In the genomic region with DNA sequence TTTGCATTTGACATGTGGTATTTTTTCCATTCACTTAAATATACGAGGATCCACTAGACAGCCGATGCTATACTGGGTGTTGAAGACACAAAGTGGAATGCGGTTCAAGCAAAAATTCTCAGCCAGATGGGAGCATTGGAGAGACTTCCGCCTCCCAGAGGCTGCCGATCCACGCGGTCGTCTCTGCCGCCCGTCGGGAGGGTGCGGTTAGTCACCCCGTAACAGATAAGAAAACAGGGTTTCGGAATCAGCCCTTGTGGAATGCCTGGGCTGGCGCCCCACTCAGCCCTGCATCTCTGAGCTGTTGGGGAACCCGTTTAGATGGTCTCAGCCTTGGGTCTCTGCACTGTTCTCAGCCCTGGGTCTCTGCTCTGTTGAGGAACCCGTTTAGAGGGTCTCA, we compare ENCODE assay signal across 19 cellular contexts. TPM values are rescaled to one million over a fixed set of nuclear protein-coding genes. Genes with fewer than 3 reads are reported as not detected.
DNase-seq lines count a peak whose midpoint lies in the region; ATAC-seq, FAIRE-seq and TF ChIP-seq lines count a peak whose summit lies in the region.
"Had no signal": no experiment of that assay in that cellular context is flagged by ENCODE, and none has a peak within 500 bp of the region (broad histone marks: within the 10 kb centered on the region; RNA-seq: fewer than 3 reads in every experiment).

No MANE protein-coding gene starts in this region.

- no peaks in the 10 kb centered on the region for H3K9me3 Mint-ChIP-seq in H9
- H3K9me3 Mint-ChIP-seq: CD14-positive monocyte had no signal

- TF ChIP-seq RAD21 in HepG2 (CRISPR knock-in tag; IDR thresholded peaks at IDR 0.05), result no peak
- no peak; a peak in 1 of 4 replicates for TF ChIP-seq RAD21 in K562 (CRISPR knock-in tag; conservative IDR thresholded peaks at IDR 0.05 in 1 of 2, IDR thresholded peaks at IDR 0.05 in 1 of 2)

- peaks cover under 1% of the 10 kb centered on the region for H3K23me2 ChIP-seq in H9 (ENCODE audit: insufficient read length, low read depth, low read length, poor library complexity, severe bottlenecking)

- POLR2A ChIA-PET in HepG2 (lab: Yijun Ruan, JAX) (no interaction called here), K562 (lab: Yijun Ruan, JAX) (interaction anchor here (0.7 to 0.9 kb wide), 2 partner anchors 28 to 268 kb away, joined by 3 read pairs; no protein-coding TSS in a partner anchor)

- no peak overlapping the region for H2AFZ ChIP-seq in HepG2 (ENCODE audit: low read length)
- no peak overlapping the region for H2AFZ ChIP-seq in K562 (ENCODE audit: low read depth, low read length)
- no peak overlapping the region for H2AFZ ChIP-seq in H9 (ENCODE audit: low read length)
- H2AFZ ChIP-seq: PC-9 had no signal

- no peak overlapping the region for H4K91ac ChIP-seq in H9 (ENCODE audit: insufficient read length, low read depth, low read length)

- ATAC-seq in HepG2 (no peak), right lobe of liver (no peak), K562 (peak; percentile 50), HG03442 (IDR thresholded peaks at IDR 0.05; ENCODE audit: unreplicated experiment) (no peak)

- in situ Hi-C loops in HepG2 (cut with HindIII; ENCODE audit: extremely low pct_ligation_motif_present, low pct_unique_long_range_greater_than_20kb) (no loop called here), K562 (cut with MboI) (no loop called here)

- BruUV-seq in HepG2 (replicated peaks; lab: Mats Ljungman, UMichigan), result no TSS peak
- no TSS peak for BruUV-seq in K562 (replicated peaks; lab: Mats Ljungman, UMichigan)

- H3K9me1 ChIP-seq in K562 (ENCODE audit: control insufficient read depth, insufficient read depth, low read length), result peaks cover 47% of the 10 kb centered on the region

- DNase-seq in HepG2 (ENCODE audit: low spot score), result no peak
- DNase-seq in right lobe of liver, result no peak
- peak; percentile 58 to 85 (median 70) for DNase-seq in K562 (ENCODE audit: extremely low read depth in 1 of 4, low spot score in 3 of 4)
- peak; percentile 58 for DNase-seq in fibroblast of villous mesenchyme (ENCODE audit: low read depth)
- peak; percentile 64 for DNase-seq in stomach
- no peak for DNase-seq in D721Med (ENCODE audit: insufficient read length, low spot score)
- no peak for DNase-seq in H9
- DNase-seq: 8988T, AML-193, DMS79, Kasumi-1, MG63, NCI-H187, PC-9, RPMI8226, SHP77 had no signal

- WGBS in HepG2 (ENCODE audit: low lambda C conversion rate), result 97% methylated on average over 17 of the region's 17 CpGs
- WGBS in right lobe of liver (ENCODE audit: insufficient coverage, low coverage, low lambda C conversion rate, missing lambda C conversion rate), result 95% methylated on average over 7 of the region's 17 CpGs
- WGBS in K562 (ENCODE audit: insufficient coverage, low coverage, missing lambda C conversion rate), result 4% methylated on average over 17 of the region's 17 CpGs
- 37 to 61% (median 49%) methylated on average over 15 to 17 of the region's 17 CpGs for WGBS in stomach, 5 donors
- no CpG with 5 or more reads among the region's 17 CpGs for WGBS in H9 (ENCODE audit: extremely low coverage, insufficient read length, low lambda C conversion rate)

- no peak overlapping the region for H2BK15ac ChIP-seq in H9 (ENCODE audit: low read depth, low read length)

- CTCF ChIA-PET in HepG2 (lab: Yijun Ruan, JAX; ENCODE audit: low intra/inter-chr PET ratio, low total read pairs), result no interaction called here
- CTCF ChIA-PET in K562 (lab: Yijun Ruan, JAX; ENCODE audit: low intra/inter-chr PET ratio), result no interaction called here

- peaks cover 14% of the 10 kb centered on the region for H3K79me1 ChIP-seq in H9 (ENCODE audit: insufficient read depth, low read depth, low read length, poor library complexity, severe bottlenecking)

- H3K27me3 ChIP-seq in HepG2 (ENCODE audit: control insufficient read depth in 1 of 2, insufficient read depth in 2 of 2, low read length in 2 of 2) (no peaks in the 10 kb centered on the region), right lobe of liver (no peaks in the 10 kb centered on the region), K562 (ENCODE audit: control insufficient read depth in 2 of 2, insufficient read depth in 2 of 2, low read length in 2 of 2) (no peaks in the 10 kb centered on the region), stomach (no peaks in the 10 kb centered on the region), H9 (ENCODE audit: insufficient read depth, low read length) (no peaks in the 10 kb centered on the region)
- H3K27me3 ChIP-seq: MG63 had no signal

- no peak overlapping the region for H3K18ac ChIP-seq in H9 (ENCODE audit: insufficient read length, low read depth, low read length)

- peaks cover 73 to 78% of the 10 kb centered on the region in 2 experiments for H3K4me1 Mint-ChIP-seq in H9

- H4K20me1 ChIP-seq in HepG2 (ENCODE audit: insufficient read depth, low read length) (peaks cover 99% of the 10 kb centered on the region), K562 (replicated peaks; ENCODE audit: control insufficient read depth, insufficient read depth, low read length) (peaks cover 100% of the 10 kb centered on the region), H9 (ENCODE audit: control insufficient read depth, insufficient read depth, insufficient read length) (peaks cover 8% of the 10 kb centered on the region)

- FAIRE-seq in HepG2 (lab: Jason Lieb, UNC) (no peak), K562 (lab: Jason Lieb, UNC) (peak; percentile 89), D721Med (lab: Jason Lieb, UNC) (no peak)

- H3K79me2 ChIP-seq in HepG2 (ENCODE audit: insufficient read depth, low read length) (peaks cover 98% of the 10 kb centered on the region), K562 (ENCODE audit: control insufficient read depth, insufficient read depth, low read length) (peaks cover 100% of the 10 kb centered on the region), H9 (ENCODE audit: insufficient read depth, low read length) (peaks cover 79% of the 10 kb centered on the region; the same call in 1 of the 2 replicates)

- H3K9ac ChIP-seq in HepG2 (ENCODE audit: insufficient read depth, low read depth, low read length) (no peak overlapping the region), K562 (ENCODE audit: insufficient read depth in 1 of 2, low read depth in 2 of 2, low read length in 2 of 2) (peak overlapping the region; percentile 56 to 82), H9 (ENCODE audit: extremely low read depth, insufficient read length, low read length) (no peak overlapping the region)

- peaks cover 11 to 47% (median 32%) of the 10 kb centered on the region in 3 experiments; a peak in 6 of 7 replicates for H3K36me3 Mint-ChIP-seq in H9 (ENCODE audit: insufficient read depth in 1 of 3, low read depth in 3 of 3)

- H3K4me3 Mint-ChIP-seq in H9, result peak overlapping the region in 1 of 2 experiments; percentile 47; a peak in 1 of 5 replicates
- H3K4me3 Mint-ChIP-seq: CD14-positive monocyte had no signal

- TF ChIP-seq POLR2A in HepG2 (IDR thresholded peaks at IDR 0.05; ENCODE audit: insufficient read depth in 1 of 2, low read depth in 2 of 2, low read length in 2 of 2) (no peak), right lobe of liver (IDR thresholded peaks at IDR 0.05) (no peak), K562 (conservative IDR thresholded peaks at IDR 0.05) (no peak), stomach (IDR thresholded peaks at IDR 0.05) (no peak)

- peaks cover 24 to 30% of the 10 kb centered on the region in 2 experiments for H3K36me3 ChIP-seq in HepG2 (replicated peaks in 1 of 2; ENCODE audit: control insufficient read depth in 1 of 2, insufficient read depth in 2 of 2, low read length in 2 of 2)
- no peaks in the 10 kb centered on the region for H3K36me3 ChIP-seq in right lobe of liver
- peaks cover 90% of the 10 kb centered on the region for H3K36me3 ChIP-seq in K562 (ENCODE audit: control insufficient read depth, insufficient read depth, low read length)
- H3K36me3 ChIP-seq in stomach, result peaks cover 0 to 11% (median 3%) of the 10 kb centered on the region in 4 donors

- H3K4me2 ChIP-seq in HepG2 (ENCODE audit: low read depth, low read length), result no peak overlapping the region
- H3K4me2 ChIP-seq in K562 (ENCODE audit: insufficient read depth, low read length), result peak overlapping the region; percentile 58
- no peak overlapping the region for H3K4me2 ChIP-seq in H9 (ENCODE audit: insufficient read depth, insufficient read length, low read length)
- H3K4me2 ChIP-seq: PC-9 had no signal

- no peak overlapping the region for H3K23ac ChIP-seq in H9 (ENCODE audit: insufficient read length, low read depth, low read length)

- H2BK20ac ChIP-seq in H9 (ENCODE audit: low read depth, low read length, poor library complexity, severe bottlenecking), result no peak overlapping the region

- H3K4me3 ChIP-seq in HepG2 (replicated peaks in 1 of 3; ENCODE audit: insufficient read depth in 1 of 3, low read depth in 2 of 3, low read length in 3 of 3) (no peak overlapping the region), right lobe of liver (no peak overlapping the region), K562 (0 out of 2 replicates have a peak overlapping the region, but pooled peaks have one; percentile 2), fibroblast of villous mesenchyme (ENCODE audit: low read depth, low read length) (no peak overlapping the region), stomach (no peak overlapping the region)
- H3K4me3 ChIP-seq: HAP-1, MG63, PC-9 had no signal

- intact Hi-C loops in HepG2 (cut with micrococcal nuclease; ENCODE audit: unreplicated experiment), result no loop called here
- intact Hi-C loops in right lobe of liver (cut with DNase I), result no loop called here
- intact Hi-C loops in K562 (cut with micrococcal nuclease), result no loop called here
- intact Hi-C loops in stomach (cut with DNase I; ENCODE audit: low total_unique reads), result no loop called here

- no peak overlapping the region for H2BK12ac ChIP-seq in H9 (ENCODE audit: insufficient read length, low read depth, low read length)

- no peak overlapping the region for H2BK120ac ChIP-seq in H9 (ENCODE audit: low read depth, low read length, poor library complexity, severe bottlenecking)

- TF ChIP-seq EP300 in HepG2 (IDR thresholded peaks at IDR 0.05; ENCODE audit: low read depth in 2 of 2, low read length in 2 of 2) (no peak), HepG2 (CRISPR knock-in tag; IDR thresholded peaks at IDR 0.05; ENCODE audit: borderline replicate concordance) (no peak), K562 (IDR thresholded peaks at IDR 0.05; ENCODE audit: low read length) (peak; percentile 23; the same call in 1 of the 2 replicates), stomach (IDR thresholded peaks at IDR 0.05) (no peak)

- no peak overlapping the region for H4K8ac ChIP-seq in H9 (replicated peaks; ENCODE audit: insufficient read length, low read depth, low read length)

- no peaks in the 10 kb centered on the region for H3K9me3 ChIP-seq in HepG2 (ENCODE audit: low read length)
- no peaks in the 10 kb centered on the region for H3K9me3 ChIP-seq in right lobe of liver
- H3K9me3 ChIP-seq in K562 (replicated peaks; ENCODE audit: control insufficient read depth, insufficient read depth, low read depth, low read length), result no peaks in the 10 kb centered on the region
- H3K9me3 ChIP-seq in stomach, result no peaks in the 10 kb centered on the region
- no peaks in the 10 kb centered on the region for H3K9me3 ChIP-seq in H9 (ENCODE audit: control insufficient read depth, low read depth, low read length)
- H3K9me3 ChIP-seq: HAP-1, MG63 had no signal

- H3K4me1 ChIP-seq in HepG2 (ENCODE audit: insufficient read depth, low read length) (peaks cover 56% of the 10 kb centered on the region), right lobe of liver (peaks cover 0 to 31% (median 18%) of the 10 kb centered on the region in 4 donors), K562 (replicated peaks in 1 of 2; ENCODE audit: control insufficient read depth in 2 of 2, insufficient read depth in 2 of 2, low read length in 2 of 2) (peaks cover 66 to 91% of the 10 kb centered on the region in 2 experiments), stomach (peaks cover 86 to 100% (median 97%) of the 10 kb centered on the region in 4 donors), H9 (ENCODE audit: insufficient read depth, low read length) (no peaks in the 10 kb centered on the region; the same call in 1 of the 2 replicates)

- H3K27ac ChIP-seq in HepG2 (ENCODE audit: extremely low read length, insufficient read depth, low read length) (no peak overlapping the region), right lobe of liver (no peak overlapping the region), K562 (ENCODE audit: extremely low read depth, low read depth, low read length) (peak overlapping the region; percentile 76), stomach (peak overlapping the region; percentile 6 to 75 (median 62)), H9 (ENCODE audit: insufficient read length, low read depth, low read length) (no peak overlapping the region)
- H3K27ac ChIP-seq: PC-9 had no signal

- TF ChIP-seq CTCF in HepG2 (CRISPR knock-in tag; IDR thresholded peaks at IDR 0.05), result no peak
- TF ChIP-seq CTCF in right lobe of liver (IDR thresholded peaks at IDR 0.05), result no peak
- peak in 2 of 3 experiments; percentile 7 to 19; a peak in 1 of 6 replicates for TF ChIP-seq CTCF in K562 (IDR thresholded peaks at IDR 0.05 in 2 of 3, conservative IDR thresholded peaks at IDR 0.05 in 1 of 3; ENCODE audit: insufficient read depth in 2 of 3, low read depth in 1 of 3, low read length in 3 of 3)
- TF ChIP-seq CTCF in fibroblast of villous mesenchyme (IDR thresholded peaks at IDR 0.05; ENCODE audit: insufficient read depth, low read depth, low read length), result no peak
- no peak for TF ChIP-seq CTCF in stomach (IDR thresholded peaks at IDR 0.05)
- TF ChIP-seq CTCF in D721Med (IDR thresholded peaks at IDR 0.05; ENCODE audit: insufficient read depth, missing control alignments), result no peak
- no peak for TF ChIP-seq CTCF in H9 (conservative IDR thresholded peaks at IDR 0.05)

- H3K4ac ChIP-seq in H9 (ENCODE audit: low read depth, low read length), result no peak overlapping the region

- H3K27me3 Mint-ChIP-seq in H9 (ENCODE audit: low read depth), result no peaks in the 10 kb centered on the region

- peak overlapping the region in 1 of 3 experiments; percentile 83; a peak in 3 of 7 replicates for H3K27ac Mint-ChIP-seq in H9

- no peak overlapping the region for H4K5ac ChIP-seq in H9 (ENCODE audit: insufficient read length, low read depth, low read length)

- no peak overlapping the region for H2AK5ac ChIP-seq in H9 (ENCODE audit: insufficient read length, low read length)

- no peak overlapping the region for H3K56ac ChIP-seq in H9 (ENCODE audit: insufficient read length, low read depth, low read length)

- no peak overlapping the region for H2BK5ac ChIP-seq in H9 (ENCODE audit: insufficient read length, low read length)

- no peak overlapping the region for H3T11ph ChIP-seq in H9 (ENCODE audit: low read length)

- no peak overlapping the region for H3K14ac ChIP-seq in H9 (ENCODE audit: insufficient read depth, low read length)

RNA-seq across cellular contexts. Expression of a gene that starts 7.3 kb away (rescaled TPM):
- 16.1 and 19.5 TPM in 2 replicates for total RNA-seq in HepG2 (2016; rRNA removed; fragmentation: Illumina TruSeq; extraction: Trizol)
- total RNA-seq in HepG2 (2016; cell fraction: cytosol; rRNA removed; fragmentation: Illumina TruSeq; extraction: Trizol; ENCODE audit: low read depth), result 13.0 and 16.7 TPM in 2 replicates
- total RNA-seq in HepG2 (2016; cell fraction: insoluble cytoplasmic fraction; rRNA removed; fragmentation: Illumina TruSeq; extraction: Trizol), result 15.4 and 17.4 TPM in 2 replicates
- 18.2 and 21.4 TPM in 2 replicates for total RNA-seq in HepG2 (2016; cell fraction: membrane; rRNA removed; fragmentation: Illumina TruSeq; extraction: Trizol)
- total RNA-seq in HepG2 (2016; cell fraction: nucleus; rRNA removed; fragmentation: Illumina TruSeq; extraction: Trizol), result 31.6 and 33.0 TPM in 2 replicates
- polyA plus RNA-seq in HepG2 (2011; rRNA removed), result 31.2 and 37.7 TPM in 2 replicates
- 20.9 and 26.7 TPM in 2 replicates for polyA plus RNA-seq in HepG2 (2011; cell fraction: cytosol; rRNA removed)
- polyA plus RNA-seq in HepG2 (2011; cell fraction: nucleus; rRNA removed), result 132 and 135 TPM in 2 replicates
- polyA plus RNA-seq in HepG2 (2012), result 43.5 and 43.7 TPM in 2 replicates
- 1.4 and 1.7 TPM in 2 replicates for polyA plus RNA-seq in HepG2 (2016; cell fraction: cytosol; fragmentation: Illumina TruSeq; extraction: Trizol; ENCODE audit: low read depth)
- polyA plus RNA-seq in HepG2 (2016; cell fraction: insoluble cytoplasmic fraction; fragmentation: Illumina TruSeq; extraction: Trizol; ENCODE audit: low read depth), result 22.8 and 30.2 TPM in 2 replicates
- 4.4 and 5.4 TPM in 2 replicates for polyA plus RNA-seq in HepG2 (2016; cell fraction: membrane; fragmentation: Illumina TruSeq; extraction: Trizol; ENCODE audit: low read depth)
- 70.9 and 78.3 TPM in 2 replicates for polyA plus RNA-seq in HepG2 (2016; cell fraction: nucleus; fragmentation: Illumina TruSeq; extraction: Trizol; ENCODE audit: insufficient read depth, low read depth)
- 24.8 and 50.4 TPM in 2 replicates for polyA minus RNA-seq in HepG2 (2011; rRNA and poly(A)+ RNA removed; ENCODE audit: low replicate concordance)
- polyA minus RNA-seq in HepG2 (2011; cell fraction: cytosol; rRNA and poly(A)+ RNA removed), result 36.3 and 45.8 TPM in 2 replicates
- polyA minus RNA-seq in HepG2 (2011; cell fraction: nucleus; rRNA and poly(A)+ RNA removed), result 83.8 and 96.8 TPM in 2 replicates
- total RNA-seq in right lobe of liver, result 10 to 100 TPM; 30.0 to 48.0 (median 38.8) TPM
- total RNA-seq in K562 (2011; cell fraction: chromatin; rRNA removed; ENCODE audit: low replicate concordance), result 692 and 1,066 TPM in 2 replicates
- total RNA-seq in K562 (2011; cell fraction: nucleolus; rRNA removed), result 409 and 435 TPM in 2 replicates
- total RNA-seq in K562 (2011; cell fraction: nucleoplasm; rRNA removed), result 438 and 467 TPM in 2 replicates
- 89.1 and 104 TPM in 2 replicates for total RNA-seq in K562 (2014; rRNA removed)
- 40.9 and 41.8 TPM in 2 replicates for total RNA-seq in K562 (2014; rRNA removed; fragmentation: Illumina TruSeq; extraction: Trizol)
- total RNA-seq in K562 (2015; rRNA removed; fragmentation: Illumina TruSeq; extraction: Trizol), result 57.9 and 60.6 TPM in 2 replicates
- 208 and 244 TPM in 2 replicates for total RNA-seq in K562 (2021)
- polyA plus RNA-seq in K562 (2011; rRNA removed), result 54.2 and 64.0 TPM in 2 replicates
- 54.1 and 55.3 TPM in 2 replicates for polyA plus RNA-seq in K562 (2011; cell fraction: cytosol; rRNA removed)
- polyA plus RNA-seq in K562 (2011; cell fraction: nucleus; rRNA removed), result 210 and 277 TPM in 2 replicates
- polyA plus RNA-seq in K562 (2012), result 113 and 125 TPM in 2 replicates
- polyA plus RNA-seq in K562 (2014; fragmentation: Illumina TruSeq; extraction: Trizol), result 116 and 138 TPM in 2 replicates
- 10 to 100 TPM; 12.2 to 15.8 TPM for polyA plus RNA-seq in K562 (2014; fragmentation: Nextera tagmentation; extraction: Ambion mirVana)
- polyA plus RNA-seq in K562 (2014; rRNA removed), result 101 and 116 TPM in 2 replicates
- polyA minus RNA-seq in K562 (2011; rRNA and poly(A)+ RNA removed), result 61.1 and 68.8 TPM in 2 replicates
- 106 and 121 TPM in 2 replicates for polyA minus RNA-seq in K562 (2011; cell fraction: cytosol; rRNA and poly(A)+ RNA removed)
- 117 and 133 TPM in 2 replicates for polyA minus RNA-seq in K562 (2011; cell fraction: nucleus; rRNA and poly(A)+ RNA removed)
- total RNA-seq in fibroblast of villous mesenchyme, result 48.4 and 53.1 TPM in 2 replicates
- total RNA-seq in stomach, result 100 to 1,000 TPM in 4 of 5 donors, 10 to 100 TPM in 1; 58.2 to 294 (median 141) TPM
- 10 to 100 TPM; 11.8 to 21.1 (median 12.9) TPM for polyA plus RNA-seq in stomach
- total RNA-seq in H9 (2021), result 123 and 125 TPM in 2 replicates

Comparison
In these comparisons a context has a peak if more than half of its experiments do, and no peak if none do; other contexts are left out.
1. DNase-seq: peak in K562 (4 of 4), fibroblast of villous mesenchyme (single experiment) and stomach (single experiment); none in HepG2 (single experiment), right lobe of liver (0 of 3), D721Med (single experiment) and H9 (single experiment).
2. H3K27ac ChIP-seq: peak in K562 (single experiment) and stomach (5 of 5); none in HepG2 (single experiment), right lobe of liver (0 of 3) and H9 (single experiment).
3. H3K9ac ChIP-seq: peak in K562 (2 of 2); none in HepG2 (single experiment) and H9 (single experiment).
4. CTCF ChIP-seq: peak in K562 (2 of 3); none in HepG2 (single experiment), right lobe of liver (0 of 4), fibroblast of villous mesenchyme (single experiment), stomach (0 of 7), D721Med (single experiment) and H9 (single experiment).